Comparison of ENCODE assay signal across 20 cellular contexts in genomic region chr20:44690781-44691423, GRCh38. TPM values are rescaled to one million over a fixed set of nuclear protein-coding genes. Genes with fewer than 3 reads are reported as not detected.
DNase-seq lines count a peak whose midpoint lies in the region; ATAC-seq, FAIRE-seq and TF ChIP-seq lines count a peak whose summit lies in the region.
"Had no signal": no experiment of that assay in that cellular context is flagged by ENCODE, and none has a peak within 500 bp of the region (broad histone marks: within the 10 kb centered on the region; RNA-seq: fewer than 3 reads in every experiment).

No MANE protein-coding gene starts in this region.

- TF ChIP-seq EP300 in upper lobe of left lung (IDR thresholded peaks at IDR 0.05), result no peak

- no peak for DNase-seq in adipocyte (ENCODE audit: low read depth)
- peak; percentile 76 for DNase-seq in fibroblast of the aortic adventitia (ENCODE audit: low read depth)
- no peak for DNase-seq in mesenchymal stem cell
- no peak for DNase-seq in upper lobe of left lung
- no peak for DNase-seq in mesothelial cell of epicardium (ENCODE audit: low spot score in 2 of 2, unreplicated experiment in 2 of 2)
- no peak for DNase-seq in pons (ENCODE audit: low spot score)
- no peak for DNase-seq in putamen (ENCODE audit: low spot score)
- no peak for DNase-seq in kidney
- DNase-seq: activated CD4-positive, alpha-beta T cell treated with anti-CD3 and anti-CD28 coated beads, Interleukin-2, amount 10 ng/mL, durations not matched to agents 24 days and 14 days; AML-193; amygdala; effector memory CD8-positive, alpha-beta T cell; KBM-7; kidney glomerular epithelial cell; NCI-H2029 treated with DMSO at 0.1 percent for 48 hours; NCI-H510A; nephron progenitor cell had no signal

- intact Hi-C loops in kidney (cut with DNase I), result no loop called here

- no peak overlapping the region for H3K14ac ChIP-seq in mesenchymal stem cell (ENCODE audit: low read length in 2 of 2)

- H3K4me3 ChIP-seq in adipocyte (ENCODE audit: low read length) (no peak overlapping the region), fibroblast of the aortic adventitia (ENCODE audit: low read depth, low read length) (no peak overlapping the region), mesenchymal stem cell (ENCODE audit: insufficient read depth in 1 of 2, low read depth in 1 of 2, low read length in 2 of 2) (no peak overlapping the region), upper lobe of left lung (no peak overlapping the region), kidney (ENCODE audit: low read length in 2 of 2) (no peak overlapping the region)

- no peaks in the 10 kb centered on the region for H3K4me1 Mint-ChIP-seq in mesothelial cell of epicardium
- H3K4me1 Mint-ChIP-seq: nephron progenitor cell had no signal

- H3K4me2 ChIP-seq in mesenchymal stem cell (ENCODE audit: low read length, poor library complexity, severe bottlenecking), result no peak overlapping the region

- H2BK5ac ChIP-seq in mesenchymal stem cell (ENCODE audit: low read depth, low read length, poor library complexity, severe bottlenecking), result no peak overlapping the region

- H3K27ac Mint-ChIP-seq in mesothelial cell of epicardium, result no peak overlapping the region
- H3K27ac Mint-ChIP-seq: activated CD4-positive, alpha-beta T cell treated with anti-CD3 and anti-CD28 coated beads, Interleukin-2, amount 10 ng/mL, durations not matched to agents 24 days and 14 days; effector memory CD8-positive, alpha-beta T cell; nephron progenitor cell had no signal

- peak overlapping the region; percentile 5 for H2AK5ac ChIP-seq in mesenchymal stem cell (ENCODE audit: low read length, severe bottlenecking)

- no peak overlapping the region for H3K23ac ChIP-seq in mesenchymal stem cell (ENCODE audit: low read length in 2 of 2)

- H2BK120ac ChIP-seq in mesenchymal stem cell (ENCODE audit: low read depth, low read length), result no peak overlapping the region

- H3K9me3 ChIP-seq in adipocyte (ENCODE audit: control insufficient read depth, low read length) (no peaks in the 10 kb centered on the region), mesenchymal stem cell (ENCODE audit: control insufficient read depth, low read length) (no peaks in the 10 kb centered on the region), upper lobe of left lung (no peaks in the 10 kb centered on the region), kidney (ENCODE audit: control insufficient read depth in 1 of 2, low read length in 2 of 2) (no peaks in the 10 kb centered on the region)

- H4K91ac ChIP-seq in mesenchymal stem cell (ENCODE audit: low read length), result no peak overlapping the region

- 84% methylated on average over 9 of the region's 9 CpGs for WGBS in mesenchymal stem cell
- WGBS in upper lobe of left lung, 2 donors, result 87 to 91% methylated on average over 9 of the region's 9 CpGs

- no peak overlapping the region for H3K4ac ChIP-seq in mesenchymal stem cell (ENCODE audit: low read depth in 1 of 2, low read length in 2 of 2)

- H3K27me3 ChIP-seq in adipocyte (replicated peaks; ENCODE audit: control insufficient read depth, insufficient read depth, low read length), result no peaks in the 10 kb centered on the region
- H3K27me3 ChIP-seq in mesenchymal stem cell (ENCODE audit: control insufficient read depth in 1 of 2, insufficient read depth in 1 of 2, low read length in 2 of 2), result no peaks in the 10 kb centered on the region
- H3K27me3 ChIP-seq in upper lobe of left lung, result no peaks in the 10 kb centered on the region

- H4K8ac ChIP-seq in mesenchymal stem cell (ENCODE audit: low read length), result no peak overlapping the region

- no peak for TF ChIP-seq CTCF in fibroblast of the aortic adventitia (IDR thresholded peaks at IDR 0.05; ENCODE audit: insufficient read depth, low read length)
- TF ChIP-seq CTCF in upper lobe of left lung (IDR thresholded peaks at IDR 0.05), result no peak
- no peak for TF ChIP-seq CTCF in mesothelial cell of epicardium (IDR thresholded peaks at IDR 0.05; ENCODE audit: unreplicated experiment)
- TF ChIP-seq CTCF in kidney (IDR thresholded peaks at IDR 0.05; ENCODE audit: borderline replicate concordance, extremely low read depth, insufficient read depth), result no peak

- H3K79me1 ChIP-seq in mesenchymal stem cell (replicated peaks; ENCODE audit: low read length, poor library complexity, severe bottlenecking), result no peaks in the 10 kb centered on the region

- no peak overlapping the region for H2AFZ ChIP-seq in mesenchymal stem cell (ENCODE audit: low read depth, low read length)

- no peak overlapping the region for H2BK15ac ChIP-seq in mesenchymal stem cell (ENCODE audit: low read depth, poor library complexity, severe bottlenecking)

- H3K4me1 ChIP-seq in adipocyte (ENCODE audit: control insufficient read depth, insufficient read depth, low read length) (peaks cover 51% of the 10 kb centered on the region), mesenchymal stem cell (ENCODE audit: control insufficient read depth, insufficient read depth, low read depth, low read length) (peaks cover 10% of the 10 kb centered on the region), upper lobe of left lung (peaks cover 0 to 20% (median 9%) of the 10 kb centered on the region in 4 donors), kidney (ENCODE audit: control insufficient read depth in 1 of 2, insufficient read depth in 1 of 2, low read depth in 1 of 2, low read length in 2 of 2) (peaks cover 0 to 4% of the 10 kb centered on the region in 2 donors)

- no peak for TF ChIP-seq POLR2A in upper lobe of left lung (IDR thresholded peaks at IDR 0.05)

- no peak overlapping the region for H3K4me3 Mint-ChIP-seq in mesothelial cell of epicardium
- H3K4me3 Mint-ChIP-seq: activated CD4-positive, alpha-beta T cell treated with anti-CD3 and anti-CD28 coated beads, Interleukin-2, amount 10 ng/mL, durations not matched to agents 24 days and 14 days; effector memory CD8-positive, alpha-beta T cell; nephron progenitor cell had no signal

- peak overlapping the region; percentile 23 to 78 for H2BK12ac ChIP-seq in mesenchymal stem cell (ENCODE audit: low read length in 2 of 2)

- no peak overlapping the region for H3K27ac ChIP-seq in mesenchymal stem cell (ENCODE audit: low read length, poor library complexity, severe bottlenecking)
- H3K27ac ChIP-seq in upper lobe of left lung, result peak overlapping the region; percentile 8 to 76 (median 42)
- no peak overlapping the region for H3K27ac ChIP-seq in kidney (ENCODE audit: low read depth in 2 of 2, low read length in 2 of 2)
- H3K27ac ChIP-seq: HL-60 had no signal

- no peaks in the 10 kb centered on the region for H3K36me3 Mint-ChIP-seq in mesothelial cell of epicardium

- H3K36me3 ChIP-seq in adipocyte (ENCODE audit: control insufficient read depth, insufficient read depth, low read length, severe bottlenecking), result no peaks in the 10 kb centered on the region
- H3K36me3 ChIP-seq in mesenchymal stem cell (ENCODE audit: control insufficient read depth in 1 of 2, insufficient read depth in 2 of 2, low read depth in 1 of 2, low read length in 2 of 2), result no peaks in the 10 kb centered on the region
- H3K36me3 ChIP-seq in upper lobe of left lung, result no peaks in the 10 kb centered on the region
- H3K36me3 ChIP-seq in kidney (ENCODE audit: control insufficient read depth in 1 of 2, insufficient read depth in 2 of 2, low read length in 2 of 2), result no peaks in the 10 kb centered on the region

- peak overlapping the region; percentile 26 to 79 for H3K18ac ChIP-seq in mesenchymal stem cell (ENCODE audit: low read depth in 1 of 2, low read length in 2 of 2)

- H3K9me3 Mint-ChIP-seq in mesothelial cell of epicardium, result peaks cover 11% of the 10 kb centered on the region
- H3K9me3 Mint-ChIP-seq: activated CD4-positive, alpha-beta T cell treated with anti-CD3 and anti-CD28 coated beads, Interleukin-2, amount 10 ng/mL, durations not matched to agents 24 days and 14 days; effector memory CD8-positive, alpha-beta T cell had no signal

- H3K9ac ChIP-seq in adipocyte (ENCODE audit: low read length) (peak overlapping the region; percentile 67), mesenchymal stem cell (ENCODE audit: low read length) (peak overlapping the region; percentile 62), kidney (ENCODE audit: low read length in 2 of 2) (no peak overlapping the region)

- FAIRE-seq in kidney (lab: Jason Lieb, UNC), result no peak

- peak in 1 of 2 donors; percentile 47 for ATAC-seq in upper lobe of left lung (ENCODE audit: low FRiP score in 2 of 2)
- ATAC-seq: effector memory CD8-positive, alpha-beta T cell had no signal

- H3K27me3 Mint-ChIP-seq in mesothelial cell of epicardium (ENCODE audit: low read depth), result no peaks in the 10 kb centered on the region

RNA-seq across cellular contexts. Expression of gene CCN5, which starts 24.3 kb away (rescaled TPM):
- 67.9 and 266 TPM in 2 replicates for total RNA-seq in fibroblast of the aortic adventitia (ENCODE audit: low replicate concordance)
- polyA plus RNA-seq in mesenchymal stem cell (2013, experiment 1 of 2), result 0.10 TPM
- 0.07 TPM for polyA plus RNA-seq in mesenchymal stem cell (2013, experiment 2 of 2)
- 100 to 1,000 TPM in 3 of 6 donors, 10 to 100 TPM in 3; 44.9 to 168 (median 122) TPM for total RNA-seq in upper lobe of left lung
- not detected in 3 replicates for total RNA-seq in mesothelial cell of epicardium
- 3.1 TPM for total RNA-seq in kidney
- 0.41 TPM for polyA plus RNA-seq in kidney (ENCODE audit: insufficient read depth, low read depth, low replicate concordance)
- total RNA-seq: activated CD4-positive, alpha-beta T cell treated with anti-CD3 and anti-CD28 coated beads, Interleukin-2, amount 10 ng/mL, durations not matched to agents 24 days and 14 days; pulmonary artery endothelial cell; RPMI7951 had no signal

RNA-seq across cellular contexts. Expression of gene ADA, which starts 39.4 kb away (rescaled TPM):
- total RNA-seq in fibroblast of the aortic adventitia (ENCODE audit: low replicate concordance) (4.6 and 11.8 TPM in 2 replicates), upper lobe of left lung (1 to 10 TPM; 5.0 to 9.4 (median 7.2) TPM), mesothelial cell of epicardium (21.7 to 23.1 TPM (median 22.5 TPM) in 3 replicates), kidney (6.5 TPM)
- 13.9 TPM for polyA plus RNA-seq in mesenchymal stem cell (2013, experiment 1 of 2)
- 14.1 TPM for polyA plus RNA-seq in mesenchymal stem cell (2013, experiment 2 of 2)
- polyA plus RNA-seq in kidney (ENCODE audit: insufficient read depth, low read depth, low replicate concordance), result 3.1 TPM

RNA-seq across cellular contexts. Expression of gene KCNK15, which starts 54.8 kb away (rescaled TPM):
- total RNA-seq in fibroblast of the aortic adventitia (ENCODE audit: low replicate concordance), result 4.2 and 8.5 TPM in 2 replicates
- not detected for polyA plus RNA-seq in mesenchymal stem cell (2013, experiment 1 of 2)
- not detected for polyA plus RNA-seq in mesenchymal stem cell (2013, experiment 2 of 2)
- total RNA-seq in upper lobe of left lung, result 1 to 10 TPM; 1.0 to 2.7 (median 1.7) TPM
- total RNA-seq in mesothelial cell of epicardium, result 0.16 to 0.27 TPM (median 0.20 TPM) in 3 replicates
- total RNA-seq in kidney, result 11.7 TPM
- 0.62 TPM for polyA plus RNA-seq in kidney (ENCODE audit: insufficient read depth, low read depth, low replicate concordance)
- total RNA-seq: pulmonary artery endothelial cell, RPMI7951 had no signal

Comparison
In these comparisons a context has a peak if more than half of its experiments do, and no peak if none do; other contexts are left out.
1. H3K9ac ChIP-seq: peak in adipocyte (single experiment) and mesenchymal stem cell (single experiment); none in kidney (0 of 2).
2. H3K27ac ChIP-seq: peak in upper lobe of left lung (4 of 4); none in mesenchymal stem cell (single experiment) and kidney (0 of 2).
3. RNA of gene CCN5, which starts 24.3 kb away (total RNA-seq): 67.9 to 266 TPM in fibroblast of the aortic adventitia and 44.9 to 168 TPM in upper lobe of left lung; 3.1 TPM in kidney (single experiment) and not detected in mesothelial cell of epicardium; every median in the first group is over 10 times any median in the second.